ENCODE assay signal across 8 cellular contexts in genomic region chr7:92446869-92447238, GRCh38. TPM values are rescaled to one million over a fixed set of nuclear protein-coding genes. Genes with fewer than 3 reads are reported as not detected.
DNase-seq lines count a peak whose midpoint lies in the region; ATAC-seq, FAIRE-seq and TF ChIP-seq lines count a peak whose summit lies in the region.

No MANE protein-coding gene starts in this region.

- WGBS in GM12878 (ENCODE audit: insufficient coverage, insufficient replicate concordance, low lambda C conversion rate, missing lambda C conversion rate) = 64% methylated on average over 17 of the region's 17 CpGs
- 69% methylated on average over 17 of the region's 17 CpGs; no CpG with 5 or more reads in 1 of the 2 donors for WGBS in transverse colon (ENCODE audit: low coverage in 1 of 2), 2 donors

- H3K4me1 ChIP-seq in GM12878 (ENCODE audit: control insufficient read depth, insufficient read depth, low read length) (no peaks in the 10 kb centered on the region), mononuclear cell (ENCODE audit: insufficient read depth, low read length) (peaks cover 13% of the 10 kb centered on the region), transverse colon (peaks cover 0 to 18% (median 9%) of the 10 kb centered on the region in 4 donors)

- CTCF ChIA-PET in GM12878 (lab: Yijun Ruan, JAX) = interaction anchor here (0.6 to 4.6 kb wide), 46 partner anchors 9 to 1850 kb away, joined by 3 to 86 read pairs (median 4); partner anchors contain the start of genes AKAP9, ANKIB1, KRIT1 and LRRD1

- in situ Hi-C loops in GM12878 (cut with MboI) = loop anchor here (5.0 to 25.0 kb wide), 2 partner anchors 615 to 1360 kb away; no protein-coding TSS in a partner anchor
- in situ Hi-C loops in transverse colon (cut with MboI; ENCODE audit: low pct_ligation_motif_present in 1 of 4, low pct_unique_long_range_greater_than_20kb in 1 of 4, low sequenced_read_pairs in 3 of 4) = loop anchor here in 2 of 4 donors (25.0 kb wide), 1 partner anchor 210 kb away; the partner anchor contains the start of genes ANKIB1 (in 2 of the 2) and KRIT1 (in 2 of the 2)

- no peaks in the 10 kb centered on the region for H3K27me3 Mint-ChIP-seq in activated T-cell treated with anti-CD3 and anti-CD28 coated beads, Interleukin-2, amount 50 U/mL, for 4 hours (ENCODE audit: low read depth)

- no peak for TF ChIP-seq POLR2A in GM12878 (IDR thresholded peaks at IDR 0.05; ENCODE audit: low read depth, low read length)
- no peak for TF ChIP-seq POLR2A in transverse colon (IDR thresholded peaks at IDR 0.05)

- H3K4me3 ChIP-seq in GM12878 (peak overlapping the region; percentile 92; the same call in 1 of the 2 replicates), mononuclear cell (ENCODE audit: low read length) (peak overlapping the region; percentile 95), transverse colon (peak overlapping the region in 1 of 4 donors; percentile 97)

- H4K20me1 ChIP-seq in GM12878 (ENCODE audit: control insufficient read depth, insufficient read depth) = no peaks in the 10 kb centered on the region

- H3K79me2 ChIP-seq in GM12878 (ENCODE audit: control insufficient read depth, insufficient read depth, low read length) = peaks cover 17% of the 10 kb centered on the region

- H3K9me3 ChIP-seq in GM12878 (replicated peaks; ENCODE audit: control insufficient read depth, insufficient read depth, low read length) (no peaks in the 10 kb centered on the region), mononuclear cell (ENCODE audit: low read depth, low read length) (no peaks in the 10 kb centered on the region), transverse colon (no peaks in the 10 kb centered on the region)

- H3K4me1 Mint-ChIP-seq in activated T-cell treated with anti-CD3 and anti-CD28 coated beads, Interleukin-2, amount 50 U/mL, for 4 hours (ENCODE audit: low read depth) = peaks cover 10% of the 10 kb centered on the region

- H3K27me3 ChIP-seq in GM12878 (replicated peaks in 1 of 2; ENCODE audit: control insufficient read depth in 2 of 2, insufficient read depth in 2 of 2, low read length in 1 of 2) = no peaks in the 10 kb centered on the region
- H3K27me3 ChIP-seq in mononuclear cell (ENCODE audit: insufficient read depth, low read length) = no peaks in the 10 kb centered on the region
- no peaks in the 10 kb centered on the region for H3K27me3 ChIP-seq in transverse colon

- intact Hi-C loops in GM12878 (cut with micrococcal nuclease; ENCODE audit: unreplicated experiment) (loop anchor here (1.0 to 10.0 kb wide), 5 partner anchors 23 to 617 kb away; partner anchors contain the start of genes AKAP9, ANKIB1 and KRIT1), transverse colon (cut with DNase I; ENCODE audit: low total_unique reads) (loop anchor here (5.0 kb wide), 1 partner anchor 200 kb away; the partner anchor contains the start of genes ANKIB1 and KRIT1)

- peak overlapping the region; percentile 97 for H3K9ac ChIP-seq in GM12878 (ENCODE audit: control insufficient read depth, insufficient read depth, low read length)

- no TSS peak for BruUV-seq in GM12878 (replicated peaks; lab: Mats Ljungman, UMichigan)

- no peak for ATAC-seq in activated T-cell treated with anti-CD3 and anti-CD28 coated beads, Interleukin-2, amount 50 U/mL, for 4 hours
- ATAC-seq in GM12878 = no peak

- SMC1A ChIA-PET in GM12878 (lab: Charles Lee; ENCODE audit: uncharacterized antibody, unreplicated experiment) = interaction anchor here (0.6 to 3.0 kb wide), 20 partner anchors 18 to 1992 kb away, joined by 3 to 22 read pairs (median 4); partner anchors contain the start of genes AKAP9, ANKIB1, CYP51A1 and ERVW-1

- TF ChIP-seq CTCF in GM12878 (IDR thresholded peaks at IDR 0.05 in 2 of 3, conservative IDR thresholded peaks at IDR 0.05 in 1 of 3; ENCODE audit: control insufficient read depth in 2 of 3, extremely low read depth in 1 of 3, insufficient read depth in 1 of 3, low read depth in 3 of 3, low read length in 3 of 3) (no peak), transverse colon (IDR thresholded peaks at IDR 0.05) (no peak)

- RAD21 ChIA-PET in GM12878 (lab: Charles Lee; ENCODE audit: unreplicated experiment) = interaction anchor here (0.6 to 3.1 kb wide), 20 partner anchors 21 to 1406 kb away, joined by 3 to 45 read pairs (median 4); partner anchors contain the start of genes AKAP9, ANKIB1, KRIT1 and MTERF1

- no peak for TF ChIP-seq RAD21 in GM12878 (IDR thresholded peaks at IDR 0.05; ENCODE audit: insufficient read depth, low read depth, low read length)

- no peak for DNase-seq in activated T-cell treated with anti-CD3 and anti-CD28 coated beads, Interleukin-2, amount 50 U/mL, for 4 hours
- DNase-seq in activated T-cell treated with anti-CD3 and anti-CD28 coated beads, Interleukin-2, amount 50 U/mL, for 48 hours = no peak
- DNase-seq in GM12878 (ENCODE audit: low read depth, low spot score) (no peak), transverse colon (peak; percentile 17), NCI-H526 (lab: John Stamatoyannopoulos, UW) (no peak), NCI-H510A (lab: John Stamatoyannopoulos, UW) (no peak)
- no peak for DNase-seq in activated CD4-positive, alpha-beta T cell treated with anti-CD3 and anti-CD28 coated beads, Interleukin-2, amount 50 U/mL, for 48 hours

- no peak overlapping the region for H3K27ac ChIP-seq in GM12878 (ENCODE audit: control insufficient read depth, insufficient read depth)
- peak overlapping the region; percentile 99 for H3K27ac ChIP-seq in transverse colon

- H2AFZ ChIP-seq in GM12878 (ENCODE audit: control insufficient read depth, low read depth, low read length) = peak overlapping the region; percentile 96

- H3K36me3 Mint-ChIP-seq in activated T-cell treated with anti-CD3 and anti-CD28 coated beads, Interleukin-2, amount 50 U/mL, for 4 hours (ENCODE audit: insufficient read depth) = peaks cover 5% of the 10 kb centered on the region

- peak overlapping the region; percentile 59; the same call in 1 of the 2 replicates for H3K4me2 ChIP-seq in GM12878 (ENCODE audit: control insufficient read depth, insufficient read depth)

- POLR2A ChIA-PET in GM12878 (lab: Charles Lee) = interaction anchor here (0.7 to 2.1 kb wide), 7 partner anchors 11 to 506 kb away, joined by 3 to 5 read pairs (median 3); partner anchors contain the start of genes AKAP9, ANKIB1 and KRIT1

- TF ChIP-seq EP300 in GM12878 (IDR thresholded peaks at IDR 0.05; ENCODE audit: borderline replicate concordance in 1 of 2, control insufficient read depth in 1 of 2, low read depth in 2 of 2, low read length in 2 of 2) (no peak), transverse colon (IDR thresholded peaks at IDR 0.05; ENCODE audit: low read depth) (no peak)

- FAIRE-seq in GM12878 (lab: Jason Lieb, UNC) = no peak

- peak overlapping the region; percentile 85 for H3K4me3 Mint-ChIP-seq in activated T-cell treated with anti-CD3 and anti-CD28 coated beads, Interleukin-2, amount 50 U/mL, for 4 hours

- H3K9me3 Mint-ChIP-seq in activated T-cell treated with anti-CD3 and anti-CD28 coated beads, Interleukin-2, amount 50 U/mL, for 4 hours = no peaks in the 10 kb centered on the region

- H3K36me3 ChIP-seq in GM12878 (ENCODE audit: control insufficient read depth in 2 of 2, insufficient read depth in 2 of 2, low read length in 1 of 2) = 0 out of 4 replicates have a peak, but pooled peaks cover 0 to 5% of the 10 kb centered on the region in 2 experiments
- peaks cover 0 to 15% (median 6%) of the 10 kb centered on the region in 4 donors for H3K36me3 ChIP-seq in transverse colon

TF ChIP-seq in GM12878, 131 proteins besides CTCF, POLR2A, EP300 and RAD21 (continues in another document):
- TF ChIP-seq ZNF207 (IDR thresholded peaks at IDR 0.05; ENCODE audit: borderline replicate concordance) = no peak
- TF ChIP-seq KAT2A (conservative IDR thresholded peaks at IDR 0.05; ENCODE audit: control insufficient read depth, low read depth, low read length) = no peak

RNA-seq across cellular contexts. Expression of gene GATAD1, which starts 0.4 kb away (rescaled TPM):
- total RNA-seq in activated T-cell treated with anti-CD3 and anti-CD28 coated beads, Interleukin-2, amount 50 U/mL, for 4 hours = 10 to 100 TPM in 2 of 3 donors, 1 to 10 TPM in 1; 8.4 to 12.2 (median 10.4) TPM
- 164 and 180 TPM in 2 replicates for total RNA-seq in GM12878 (2013; cell fraction: nucleolus; rRNA removed)
- total RNA-seq in GM12878 (2014; rRNA removed) = 18.4 and 20.7 TPM in 2 replicates
- 16.0 and 17.0 TPM in 2 replicates for total RNA-seq in GM12878 (2014; rRNA removed; fragmentation: Illumina TruSeq; extraction: Trizol)
- 11.9 and 12.4 TPM in 2 replicates for total RNA-seq in GM12878 (2021)
- 12.4 TPM for polyA plus RNA-seq in GM12878 (2011; ENCODE audit: low read depth)
- 45.2 and 52.2 TPM in 2 replicates for polyA plus RNA-seq in GM12878 (2011; rRNA removed)
- polyA plus RNA-seq in GM12878 (2011; cell fraction: cytosol; rRNA removed) = 21.9 and 26.1 TPM in 2 replicates
- 23.8 and 25.3 TPM in 2 replicates for polyA plus RNA-seq in GM12878 (2011; cell fraction: nucleus; rRNA removed)
- polyA plus RNA-seq in GM12878 (2012) = 15.6 and 17.4 TPM in 2 replicates
- polyA plus RNA-seq in GM12878 (2014; fragmentation: Illumina TruSeq; extraction: Trizol) = 19.8 and 25.5 TPM in 2 replicates
- polyA plus RNA-seq in GM12878 (2014; fragmentation: Nextera tagmentation; extraction: Ambion mirVana) = 1 to 10 TPM; 5.5 to 6.6 TPM
- 15.9 and 18.7 TPM in 2 replicates for polyA plus RNA-seq in GM12878 (2014; rRNA removed)
- polyA plus RNA-seq in GM12878 (2016; fragmentation: Nextera tagmentation; extraction: Ambion mirVana) = 1 to 10 TPM; 8.9 to 9.1 TPM
- polyA minus RNA-seq in GM12878 (2011; rRNA and poly(A)+ RNA removed) = 18.8 and 25.2 TPM in 2 replicates
- polyA minus RNA-seq in GM12878 (2011; cell fraction: cytosol; rRNA and poly(A)+ RNA removed) = 8.6 and 8.8 TPM in 2 replicates
- 38.9 and 49.8 TPM in 2 replicates for polyA minus RNA-seq in GM12878 (2011; cell fraction: nucleus; rRNA and poly(A)+ RNA removed)
- 11.2 TPM for total RNA-seq in mononuclear cell
- total RNA-seq in transverse colon = 10 to 100 TPM; 18.9 to 57.0 (median 41.7) TPM

RNA-seq across cellular contexts. Expression of gene ERVW-1, which starts 30.9 kb away (rescaled TPM):
- not detected for total RNA-seq in activated T-cell treated with anti-CD3 and anti-CD28 coated beads, Interleukin-2, amount 50 U/mL, for 4 hours
- total RNA-seq in GM12878 (2013; cell fraction: nucleolus; rRNA removed) = not detected in 2 replicates
- total RNA-seq in GM12878 (2014; rRNA removed) (not detected in 2 replicates), GM12878 (2014; rRNA removed; fragmentation: Illumina TruSeq; extraction: Trizol) (not detected in 2 replicates), GM12878 (2021) (not detected in 2 replicates), mononuclear cell (not detected), transverse colon (not detected)
- not detected for polyA plus RNA-seq in GM12878 (2011; ENCODE audit: low read depth)
- polyA plus RNA-seq in GM12878 (2011; rRNA removed) (not detected in 2 replicates), GM12878 (2014; fragmentation: Illumina TruSeq; extraction: Trizol) (not detected in 2 replicates), GM12878 (2014; fragmentation: Nextera tagmentation; extraction: Ambion mirVana) (not detected), GM12878 (2014; rRNA removed) (not detected in 2 replicates), GM12878 (2016; fragmentation: Nextera tagmentation; extraction: Ambion mirVana) (under 1 TPM in 1 of 2 experiments, not detected in 1; 0.05 TPM)
- not detected in 2 replicates for polyA plus RNA-seq in GM12878 (2011; cell fraction: cytosol; rRNA removed)
- not detected in 2 replicates for polyA plus RNA-seq in GM12878 (2011; cell fraction: nucleus; rRNA removed)
- polyA plus RNA-seq in GM12878 (2012) = 0.21 and 0.39 TPM in 2 replicates
- not detected in 2 replicates for polyA minus RNA-seq in GM12878 (2011; rRNA and poly(A)+ RNA removed)
- not detected in 2 replicates for polyA minus RNA-seq in GM12878 (2011; cell fraction: cytosol; rRNA and poly(A)+ RNA removed)
- not detected in 2 replicates for polyA minus RNA-seq in GM12878 (2011; cell fraction: nucleus; rRNA and poly(A)+ RNA removed)
